In genomic region chr10:36681751-36682633, GRCh38 we compare ENCODE assay signal across 1 cellular context.
A peak's percentile ranks its signal among the peaks of the same experiment; 100 is the strongest.
TF ChIP-seq lines count a peak whose summit lies in the region.

No MANE protein-coding gene starts in this region.

TF ChIP-seq in HEK293, 187 proteins besides CTCF, POLR2A, EP300 and RAD21 (continued from another document):
- no peak for TF ChIP-seq PBX3 (CRISPR knock-in tag; IDR thresholded peaks at IDR 0.05)
- no peak for TF ChIP-seq ZFP69B (tag by site-specific recombination; IDR thresholded peaks at IDR 0.05)
- no peak for TF ChIP-seq ZBTB10 (tag by site-specific recombination; IDR thresholded peaks at IDR 0.05)
- no peak for TF ChIP-seq YY1 (tag by site-specific recombination; IDR thresholded peaks at IDR 0.05)
- TF ChIP-seq SP2 (tag by site-specific recombination; IDR thresholded peaks at IDR 0.05): no peak
- TF ChIP-seq ZNF664 (tag by site-specific recombination; IDR thresholded peaks at IDR 0.05): 0 out of 2 replicates have a peak, but pooled peaks have one; percentile 11
- TF ChIP-seq ZNF416 (tag by site-specific recombination; IDR thresholded peaks at IDR 0.05): no peak
- peak; percentile 65 for TF ChIP-seq FEZF1 (tag by site-specific recombination; IDR thresholded peaks at IDR 0.05)
- no peak for TF ChIP-seq RBAK (tag by site-specific recombination; IDR thresholded peaks at IDR 0.05)
- TF ChIP-seq ZBTB26 (tag by site-specific recombination; optimal IDR thresholded peaks at IDR 0.05): no peak
- TF ChIP-seq ZNF423 (tag by site-specific recombination; IDR thresholded peaks at IDR 0.05): no peak
- no peak for TF ChIP-seq ZNF19 (tag by site-specific recombination; IDR thresholded peaks at IDR 0.05; ENCODE audit: low read depth)
- no peak for TF ChIP-seq ZNF560 (tag by site-specific recombination; IDR thresholded peaks at IDR 0.05; ENCODE audit: borderline replicate concordance)
- no peak for TF ChIP-seq ZSCAN5A (tag by site-specific recombination; IDR thresholded peaks at IDR 0.05)
- TF ChIP-seq HOXD13 (CRISPR knock-in tag; IDR thresholded peaks at IDR 0.05; ENCODE audit: borderline replicate concordance): no peak
- TF ChIP-seq ZNF654 (tag by site-specific recombination; IDR thresholded peaks at IDR 0.05; ENCODE audit: low read depth): no peak
- TF ChIP-seq ZNF239 (tag by site-specific recombination; IDR thresholded peaks at IDR 0.05): no peak
- no peak for TF ChIP-seq ZNF169 (tag by site-specific recombination; IDR thresholded peaks at IDR 0.05)
- no peak for TF ChIP-seq ZNF621 (tag by site-specific recombination; IDR thresholded peaks at IDR 0.05)
- peak; percentile 75 for TF ChIP-seq ZNF843 (tag by site-specific recombination; IDR thresholded peaks at IDR 0.05)
- TF ChIP-seq ZFHX2 (tag by site-specific recombination; conservative IDR thresholded peaks at IDR 0.05): no peak
- peak; percentile 47; the same call in 1 of the 2 replicates for TF ChIP-seq ZNF366 (tag by site-specific recombination; conservative IDR thresholded peaks at IDR 0.05)
- no peak for TF ChIP-seq ZNF37A (tag by site-specific recombination; IDR thresholded peaks at IDR 0.05)
- TF ChIP-seq ZNF266 (tag by site-specific recombination; IDR thresholded peaks at IDR 0.05; ENCODE audit: low read depth): no peak
- no peak for TF ChIP-seq ZNF518A (tag by site-specific recombination; conservative IDR thresholded peaks at IDR 0.05; ENCODE audit: low read depth)
- TF ChIP-seq ZNF513 (tag by site-specific recombination; IDR thresholded peaks at IDR 0.05): no peak
- no peak for TF ChIP-seq ZNF639 (tag by site-specific recombination; IDR thresholded peaks at IDR 0.05)
- TF ChIP-seq ZNF704 (tag by site-specific recombination; IDR thresholded peaks at IDR 0.05): no peak
- TF ChIP-seq ZNF140 (tag by site-specific recombination; IDR thresholded peaks at IDR 0.05): no peak
- no peak for TF ChIP-seq ZNF24 (tag by site-specific recombination; IDR thresholded peaks at IDR 0.05)
- TF ChIP-seq ZNF549 (tag by site-specific recombination; IDR thresholded peaks at IDR 0.05): no peak
- TF ChIP-seq ZNF707 (tag by site-specific recombination; IDR thresholded peaks at IDR 0.05): no peak
- no peak; the same call in 1 of the 2 replicates for TF ChIP-seq KLF10 (tag by site-specific recombination; IDR thresholded peaks at IDR 0.05)
- no peak for TF ChIP-seq ZNF785 (tag by site-specific recombination; IDR thresholded peaks at IDR 0.05)
- peak; percentile 44; the same call in 1 of the 2 replicates for TF ChIP-seq OSR2 (tag by site-specific recombination; IDR thresholded peaks at IDR 0.05)
- TF ChIP-seq ZNF138 (tag by site-specific recombination; IDR thresholded peaks at IDR 0.05; ENCODE audit: borderline replicate concordance): no peak
- TF ChIP-seq ATF2 (tag by site-specific recombination; IDR thresholded peaks at IDR 0.05; ENCODE audit: low read depth): peak; percentile 50
- no peak for TF ChIP-seq ZSCAN16 (tag by site-specific recombination; IDR thresholded peaks at IDR 0.05)
- TF ChIP-seq PRDM6 (tag by site-specific recombination; IDR thresholded peaks at IDR 0.05): peak; percentile 67
- 0 out of 2 replicates have a peak, but pooled peaks have one; percentile 26 for TF ChIP-seq TCF7L2 (IDR thresholded peaks at IDR 0.05; ENCODE audit: borderline replicate concordance, low read depth, low read length)
- TF ChIP-seq ZNF629 (tag by site-specific recombination; IDR thresholded peaks at IDR 0.05): peak; percentile 40; the same call in 1 of the 2 replicates
